Comparison of ENCODE assay signal across 10 cellular contexts in genomic region chr11:123308077-123308476, GRCh38.
A peak's percentile ranks its signal among the peaks of the same experiment; 100 is the strongest.
DNase-seq lines count a peak whose midpoint lies in the region; ATAC-seq and TF ChIP-seq lines count a peak whose summit lies in the region.
"Had no signal": no experiment of that assay in that cellular context is flagged by ENCODE, and none has a peak within 500 bp of the region (broad histone marks: within the 10 kb centered on the region; RNA-seq: fewer than 3 reads in every experiment).

No MANE protein-coding gene starts in this region.

- no peaks in the 10 kb centered on the region for H3K36me3 ChIP-seq in mesodermal cell (ENCODE audit: control insufficient read depth, insufficient read depth, low read length)
- H3K36me3 ChIP-seq in ascending aorta, result no peaks in the 10 kb centered on the region
- H3K36me3 ChIP-seq: tibial artery had no signal

- no peaks in the 10 kb centered on the region for H3K27me3 ChIP-seq in ascending aorta

- TF ChIP-seq CTCF in astrocyte of the cerebellum (IDR thresholded peaks at IDR 0.05; ENCODE audit: low read depth, low read length, missing control alignments), result no peak
- TF ChIP-seq CTCF in ascending aorta (IDR thresholded peaks at IDR 0.05), result no peak

- no peak overlapping the region for H3K4me3 ChIP-seq in astrocyte of the cerebellum (ENCODE audit: low read depth, low read length)
- no peak overlapping the region for H3K4me3 ChIP-seq in mesodermal cell (ENCODE audit: extremely low read depth, insufficient read depth, low read length, poor library complexity, severe bottlenecking)
- H3K4me3 ChIP-seq in ascending aorta, result no peak overlapping the region
- H3K4me3 ChIP-seq: tibial artery had no signal

- in situ Hi-C loops in G401 (cut with HindIII; ENCODE audit: low sequenced_read_pairs), result no loop called here
- in situ Hi-C loops in astrocyte of the cerebellum (cut with HindIII; ENCODE audit: low sequenced_read_pairs), result no loop called here

- WGBS in mesodermal cell (ENCODE audit: insufficient coverage in 2 of 2), 2 experiments, result 73 to 80% methylated on average over 2 to 4 of the region's 7 CpGs

- H3K4me1 ChIP-seq in mesodermal cell (ENCODE audit: control insufficient read depth, insufficient read depth, low read length, poor library complexity, severe bottlenecking), result peaks cover 18% of the 10 kb centered on the region
- no peaks in the 10 kb centered on the region for H3K4me1 ChIP-seq in ascending aorta

- DNase-seq in G401 (ENCODE audit: low spot score) (peak; percentile 77), NCI-H1694 (lab: John Stamatoyannopoulos, UW) (peak; percentile 20), astrocyte of the cerebellum (ENCODE audit: low read depth) (peak; percentile 42), NCI-H146 treated with DMSO at 0.1 percent for 48 hours (lab: John Stamatoyannopoulos, UW; ENCODE audit: unreplicated experiment) (no peak), ascending aorta (ENCODE audit: low spot score in 2 of 2) (no peak), hippocampal formation (lab: John Stamatoyannopoulos, UW) (no peak)
- DNase-seq: activated CD8-positive, alpha-beta memory T cell treated with anti-CD3 and anti-CD28 coated beads, Interleukin-2, amount 50 U/mL, for 4 hours; tibial artery had no signal

- intact Hi-C loops in ascending aorta (cut with DNase I), result no loop called here

- H3K9me3 ChIP-seq in mesodermal cell (ENCODE audit: control insufficient read depth, low read length) (no peaks in the 10 kb centered on the region), ascending aorta (no peaks in the 10 kb centered on the region)
- H3K9me3 ChIP-seq: tibial artery had no signal

- peak overlapping the region; percentile 5 for H3K27ac ChIP-seq in mesodermal cell (ENCODE audit: low read depth, low read length, severe bottlenecking)
- H3K27ac ChIP-seq in ascending aorta, result no peak overlapping the region
- H3K27ac ChIP-seq: tibial artery had no signal

- ATAC-seq in HG03280 (IDR thresholded peaks at IDR 0.05; ENCODE audit: unreplicated experiment), result no peak

Comparison
In these comparisons a context has a peak if more than half of its experiments do, and no peak if none do; other contexts are left out.
1. DNase-seq: peak in G401 (single experiment), NCI-H1694 (single experiment) and astrocyte of the cerebellum (single experiment); none in NCI-H146 treated with DMSO at 0.1 percent for 48 hours (single experiment), ascending aorta (0 of 2) and hippocampal formation (0 of 2).